ENCODE assay signal across 10 cellular contexts in the genomic region with DNA sequence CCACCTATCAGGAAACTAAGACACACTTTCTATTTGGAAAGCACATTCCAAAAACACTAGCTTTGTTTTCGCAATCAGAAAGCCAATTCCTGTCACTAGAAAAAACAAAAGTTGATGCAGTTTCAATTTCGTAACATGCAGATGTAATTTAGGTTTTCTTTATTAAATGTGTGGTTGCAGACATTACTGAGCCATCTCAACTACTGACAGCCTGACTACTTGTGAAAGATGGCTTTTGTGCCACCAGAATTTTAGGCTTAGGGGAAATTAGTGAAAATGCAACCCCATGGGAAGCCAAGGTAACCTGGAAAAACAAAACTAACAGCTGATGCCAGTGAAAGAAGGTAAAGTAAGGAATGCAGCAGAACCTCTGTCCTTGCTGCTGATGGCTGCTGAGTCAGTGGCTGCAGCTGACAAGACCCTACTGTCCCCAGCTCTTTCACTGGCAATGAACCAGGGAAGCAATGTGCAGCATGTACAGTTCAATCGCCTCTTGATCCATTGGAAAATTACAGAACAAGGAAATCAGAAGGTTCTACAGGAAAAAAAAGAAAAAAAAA. TPM values are rescaled to one million over a fixed set of nuclear protein-coding genes. Genes with fewer than 3 reads are reported as not detected.
A peak's percentile ranks its signal among the peaks of the same experiment; 100 is the strongest.
DNase-seq lines count a peak whose midpoint lies in the region; ATAC-seq, FAIRE-seq and TF ChIP-seq lines count a peak whose summit lies in the region.
"Had no signal": no experiment of that assay in that cellular context is flagged by ENCODE, and none has a peak within 500 bp of the region (broad histone marks: within the 10 kb centered on the region; RNA-seq: fewer than 3 reads in every experiment).

No MANE protein-coding gene starts in this region.

- peaks cover 28% of the 10 kb centered on the region for H3K4me1 ChIP-seq in left ventricle myocardium inferior
- no peaks in the 10 kb centered on the region for H3K4me1 ChIP-seq in K562 (replicated peaks in 1 of 2; ENCODE audit: control insufficient read depth in 2 of 2, insufficient read depth in 2 of 2, low read length in 2 of 2)

- ATAC-seq in Right ventricle myocardium inferior (no peak), K562 (no peak), HG03175 (IDR thresholded peaks at IDR 0.05; ENCODE audit: unreplicated experiment) (no peak)
- ATAC-seq: activated CD8-positive, alpha-beta T cell treated with anti-CD3 and anti-CD28 coated beads for 36 hours had no signal

- 83% methylated on average over 3 of the region's 3 CpGs for WGBS in K562 (ENCODE audit: insufficient coverage, low coverage, missing lambda C conversion rate)

- no peaks in the 10 kb centered on the region for H3K79me2 ChIP-seq in K562 (ENCODE audit: control insufficient read depth, insufficient read depth, low read length)

- H3K9me3 Mint-ChIP-seq in activated T-cell treated with anti-CD3 and anti-CD28 coated beads, Interleukin-2, amount 50 U/mL, for 24 hours = no peaks in the 10 kb centered on the region
- H3K9me3 Mint-ChIP-seq: activated CD8-positive, alpha-beta T cell treated with anti-CD3 and anti-CD28 coated beads for 36 hours had no signal

- TF ChIP-seq CTCF in left ventricle myocardium inferior (IDR thresholded peaks at IDR 0.05; ENCODE audit: borderline replicate concordance) = no peak
- no peak for TF ChIP-seq CTCF in K562 (IDR thresholded peaks at IDR 0.05 in 2 of 3, conservative IDR thresholded peaks at IDR 0.05 in 1 of 3; ENCODE audit: insufficient read depth in 2 of 3, low read depth in 1 of 3, low read length in 3 of 3)

- H3K4me3 ChIP-seq in left ventricle myocardium inferior = no peak overlapping the region
- no peak overlapping the region for H3K4me3 ChIP-seq in K562
- H3K4me3 ChIP-seq: cardiac muscle cell had no signal

- TF ChIP-seq POLR2A in K562 (conservative IDR thresholded peaks at IDR 0.05) = no peak

- no peak overlapping the region for H3K4me2 ChIP-seq in K562 (ENCODE audit: insufficient read depth, low read length)

- H3K9ac ChIP-seq in K562 (ENCODE audit: insufficient read depth in 1 of 2, low read depth in 2 of 2, low read length in 2 of 2) = no peak overlapping the region

- H3K4me1 Mint-ChIP-seq in activated T-cell treated with anti-CD3 and anti-CD28 coated beads, Interleukin-2, amount 50 U/mL, for 24 hours (ENCODE audit: low read depth) = peaks cover 13% of the 10 kb centered on the region

- in situ Hi-C loops in K562 (cut with MboI) = no loop called here

- H3K27ac ChIP-seq in left ventricle myocardium inferior (replicated peaks) = peak overlapping the region; percentile 76
- H3K27ac ChIP-seq in K562 (ENCODE audit: extremely low read depth, low read depth, low read length) = no peak overlapping the region
- H3K27ac ChIP-seq: cardiac muscle cell had no signal

- peaks cover 74% of the 10 kb centered on the region for H3K36me3 Mint-ChIP-seq in activated T-cell treated with anti-CD3 and anti-CD28 coated beads, Interleukin-2, amount 50 U/mL, for 24 hours (ENCODE audit: low read depth)

- no peak for TF ChIP-seq RAD21 in K562 (CRISPR knock-in tag; conservative IDR thresholded peaks at IDR 0.05 in 1 of 2, IDR thresholded peaks at IDR 0.05 in 1 of 2)

- H2AFZ ChIP-seq in K562 (ENCODE audit: low read depth, low read length) = no peak overlapping the region

- H3K9me3 ChIP-seq in left ventricle myocardium inferior (replicated peaks) (no peaks in the 10 kb centered on the region), K562 (replicated peaks; ENCODE audit: control insufficient read depth, insufficient read depth, low read depth, low read length) (no peaks in the 10 kb centered on the region)

- no peaks in the 10 kb centered on the region for H3K27me3 Mint-ChIP-seq in activated T-cell treated with anti-CD3 and anti-CD28 coated beads, Interleukin-2, amount 50 U/mL, for 24 hours
- H3K27me3 Mint-ChIP-seq: activated CD8-positive, alpha-beta T cell treated with anti-CD3 and anti-CD28 coated beads for 36 hours had no signal

- H3K9me1 ChIP-seq in K562 (ENCODE audit: control insufficient read depth, insufficient read depth, low read length) = no peaks in the 10 kb centered on the region

- CTCF ChIA-PET in K562 (lab: Yijun Ruan, JAX; ENCODE audit: low intra/inter-chr PET ratio) = no interaction called here

- intact Hi-C loops in left ventricle myocardium inferior (cut with micrococcal nuclease) = no loop called here
- intact Hi-C loops in Right ventricle myocardium inferior (cut with DNase I) = no loop called here
- intact Hi-C loops in K562 (cut with micrococcal nuclease) = no loop called here

- no peak for TF ChIP-seq EP300 in K562 (IDR thresholded peaks at IDR 0.05; ENCODE audit: low read length)

- FAIRE-seq in K562 (lab: Jason Lieb, UNC) = no peak

- POLR2A ChIA-PET in K562 (lab: Yijun Ruan, JAX) = interaction anchor here (0.7 to 1.2 kb wide), 3 partner anchors 10 to 22 kb away, joined by 3 to 4 read pairs (median 3); no protein-coding TSS in a partner anchor

- DNase-seq in left ventricle myocardium inferior (no peak), Right ventricle myocardium inferior (ENCODE audit: missing footprints) (no peak), K562 (ENCODE audit: extremely low read depth in 1 of 4, low spot score in 3 of 4) (no peak), kidney tubule cell (ENCODE audit: low spot score) (peak; percentile 59), NCI-H524 treated with DMSO at 0.1 percent for 48 hours (lab: John Stamatoyannopoulos, UW) (no peak)
- no peak for DNase-seq in effector CD8-positive, alpha-beta T cell (lab: John Stamatoyannopoulos, UW)
- no peak for DNase-seq in activated T-cell treated with anti-CD3 and anti-CD28 coated beads, Interleukin-2, amount 50 U/mL, for 24 hours
- DNase-seq: activated CD8-positive, alpha-beta T cell treated with anti-CD3 and anti-CD28 coated beads for 36 hours had no signal

- H3K36me3 ChIP-seq in left ventricle myocardium inferior = peaks cover 23% of the 10 kb centered on the region
- peaks cover 11% of the 10 kb centered on the region; the same call in 2 of the 3 replicates for H3K36me3 ChIP-seq in K562 (ENCODE audit: control insufficient read depth, insufficient read depth, low read length)
- H3K36me3 ChIP-seq: cardiac muscle cell had no signal

- H3K4me3 Mint-ChIP-seq in activated T-cell treated with anti-CD3 and anti-CD28 coated beads, Interleukin-2, amount 50 U/mL, for 24 hours = no peak overlapping the region
- H3K4me3 Mint-ChIP-seq: activated CD8-positive, alpha-beta T cell treated with anti-CD3 and anti-CD28 coated beads for 36 hours had no signal

- no peaks in the 10 kb centered on the region for H3K27me3 ChIP-seq in left ventricle myocardium inferior (ENCODE audit: low read depth)
- H3K27me3 ChIP-seq in K562 (ENCODE audit: control insufficient read depth in 2 of 2, insufficient read depth in 2 of 2, low read length in 2 of 2) = no peaks in the 10 kb centered on the region
- H3K27me3 ChIP-seq: cardiac muscle cell had no signal

- H4K20me1 ChIP-seq in K562 (replicated peaks; ENCODE audit: control insufficient read depth, insufficient read depth, low read length) = no peaks in the 10 kb centered on the region

- no peak overlapping the region for H3K27ac Mint-ChIP-seq in activated T-cell treated with anti-CD3 and anti-CD28 coated beads, Interleukin-2, amount 50 U/mL, for 24 hours
- H3K27ac Mint-ChIP-seq: activated CD8-positive, alpha-beta T cell treated with anti-CD3 and anti-CD28 coated beads for 36 hours had no signal

- BruUV-seq in K562 (replicated peaks; lab: Mats Ljungman, UMichigan) = no TSS peak

TF ChIP-seq in K562, 482 proteins besides CTCF, POLR2A, EP300 and RAD21:
- TF ChIP-seq ZNF124 (CRISPR knock-in tag; IDR thresholded peaks at IDR 0.05) = no peak
- 0 out of 2 replicates have a peak, but pooled peaks have one; percentile 16 for TF ChIP-seq CEBPB (tag; IDR thresholded peaks at IDR 0.05)

RNA-seq across cellular contexts. Expression of a gene that starts 34.9 kb away (rescaled TPM):
- total RNA-seq in left ventricle myocardium inferior = 49.6 TPM
- total RNA-seq in Right ventricle myocardium inferior = 36.0 TPM
- 20.5 and 72.9 TPM in 2 replicates for total RNA-seq in K562 (2011; cell fraction: chromatin; rRNA removed; ENCODE audit: low replicate concordance)
- 7.5 and 10.5 TPM in 2 replicates for total RNA-seq in K562 (2011; cell fraction: nucleolus; rRNA removed)
- total RNA-seq in K562 (2011; cell fraction: nucleoplasm; rRNA removed) = 30.0 and 48.2 TPM in 2 replicates
- total RNA-seq in K562 (2014; rRNA removed) = 19.7 and 20.0 TPM in 2 replicates
- 28.8 and 42.9 TPM in 2 replicates for total RNA-seq in K562 (2014; rRNA removed; fragmentation: Illumina TruSeq; extraction: Trizol)
- total RNA-seq in K562 (2015; rRNA removed; fragmentation: Illumina TruSeq; extraction: Trizol) = 28.3 and 28.7 TPM in 2 replicates
- 19.2 and 20.1 TPM in 2 replicates for total RNA-seq in K562 (2021)
- 29.7 and 35.5 TPM in 2 replicates for polyA plus RNA-seq in K562 (2011; rRNA removed)
- polyA plus RNA-seq in K562 (2011; cell fraction: cytosol; rRNA removed) = 5.4 and 14.7 TPM in 2 replicates
- 11.1 and 17.5 TPM in 2 replicates for polyA plus RNA-seq in K562 (2011; cell fraction: nucleus; rRNA removed)
- polyA plus RNA-seq in K562 (2012) = 18.8 and 23.4 TPM in 2 replicates
- 20.9 and 23.8 TPM in 2 replicates for polyA plus RNA-seq in K562 (2014; fragmentation: Illumina TruSeq; extraction: Trizol)
- polyA plus RNA-seq in K562 (2014; fragmentation: Nextera tagmentation; extraction: Ambion mirVana) = 10 to 100 TPM in 1 of 2 experiments, 1 to 10 TPM in 1; 9.9 to 10.8 TPM
- polyA plus RNA-seq in K562 (2014; rRNA removed) = 16.6 and 17.3 TPM in 2 replicates
- 40.5 and 45.0 TPM in 2 replicates for polyA minus RNA-seq in K562 (2011; rRNA and poly(A)+ RNA removed)
- 7.8 and 15.2 TPM in 2 replicates for polyA minus RNA-seq in K562 (2011; cell fraction: cytosol; rRNA and poly(A)+ RNA removed)
- 21.0 and 39.5 TPM in 2 replicates for polyA minus RNA-seq in K562 (2011; cell fraction: nucleus; rRNA and poly(A)+ RNA removed)
